26 cellular contexts compared by ENCODE assay signal in genomic region chr5:36033050-36033449, GRCh38. TPM values are rescaled to one million over a fixed set of nuclear protein-coding genes. Genes with fewer than 3 reads are reported as not detected.
"Had no signal": no experiment of that assay in that cellular context is flagged by ENCODE, and none has a peak within 500 bp of the region (broad histone marks: within the 10 kb centered on the region; RNA-seq: fewer than 3 reads in every experiment).

No MANE protein-coding gene starts in this region.

- FAIRE-seq: HTR-8/SVneo had no signal

- ATAC-seq: Panc1, PC-3 had no signal

- H3K27ac ChIP-seq: HL-60, KMS-11, RWPE1 had no signal

- H3K9me3 ChIP-seq: SK-N-SH had no signal

- H3K9ac ChIP-seq: KMS-11, SK-N-SH had no signal

- H3K4me2 ChIP-seq: KMS-11, SK-N-SH had no signal

- DNase-seq: IMR-90, Kasumi-1, MM.1S, NCI-H1092 treated with DMSO at 0.1 percent for 48 hours, NCI-H1436, NCI-H187, NCI-H2029, NCI-H2081 treated with DMSO at 0.1 percent for 48 hours, NCI-H2171, NCI-H226, NCI-H446, NCI-H510A, NCI-H524 treated with DMSO at 0.1 percent for 48 hours, NCI-H69, PC-3, SHP77, SK-N-SH, SW 1271 had no signal

RNA-seq across cellular contexts. Expression of gene UGT3A2, which starts 33.6 kb away (rescaled TPM):
- total RNA-seq: IMR-90, PC-3 had no signal
- polyA plus RNA-seq: IMR-90 had no signal

RNA-seq across cellular contexts. Expression of gene UGT3A1, which starts 41.9 kb away (rescaled TPM):
- total RNA-seq: IMR-90, M059J, OCI-LY7, PC-3, SK-MEL-5 had no signal
- polyA plus RNA-seq: IMR-90, SK-N-SH had no signal
